In the genomic region with DNA sequence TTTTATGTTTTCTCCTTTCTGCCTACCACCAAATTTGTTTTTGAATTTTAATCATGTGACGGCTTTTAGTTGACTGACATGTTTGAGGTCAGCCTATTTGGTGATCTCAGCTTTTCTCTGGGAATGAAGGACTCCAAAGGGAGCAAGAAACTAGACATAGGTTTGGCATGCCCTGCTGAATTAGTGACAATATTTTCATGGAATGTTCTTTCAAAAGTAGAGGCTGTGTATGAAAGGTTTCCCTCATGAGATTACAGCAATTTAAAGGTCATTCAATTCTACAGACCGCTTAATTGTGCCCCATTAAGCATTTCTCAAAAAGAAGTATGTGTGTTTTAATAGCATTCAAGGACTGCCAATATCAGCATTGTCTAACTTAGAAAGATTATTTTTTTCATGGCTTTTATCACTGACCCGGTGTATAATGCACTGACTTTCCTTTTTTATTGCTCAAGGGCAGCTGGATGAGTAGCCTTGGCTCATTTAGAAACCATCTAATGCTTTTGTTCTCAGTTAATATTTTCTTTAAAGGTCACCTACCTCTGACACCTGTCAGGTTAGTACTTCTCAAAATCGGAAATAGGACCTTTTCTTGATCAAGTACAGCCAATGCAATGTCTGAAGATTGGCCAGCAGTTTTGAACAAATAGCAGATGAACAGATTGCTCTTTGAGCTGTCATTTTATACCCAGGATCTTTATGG, we compare ENCODE assay signal across 21 cellular contexts. TPM values are rescaled to one million over a fixed set of nuclear protein-coding genes. Genes with fewer than 3 reads are reported as not detected.
A peak's percentile ranks its signal among the peaks of the same experiment; 100 is the strongest.
DNase-seq lines count a peak whose midpoint lies in the region; TF ChIP-seq lines count a peak whose summit lies in the region.
"Had no signal": no experiment of that assay in that cellular context is flagged by ENCODE, and none has a peak within 500 bp of the region (broad histone marks: within the 10 kb centered on the region; RNA-seq: fewer than 3 reads in every experiment).

No MANE protein-coding gene starts in this region.

- H3K27me3 ChIP-seq in GM23248 (replicated peaks; ENCODE audit: insufficient read depth) (no peaks in the 10 kb centered on the region), adipocyte (replicated peaks; ENCODE audit: control insufficient read depth, insufficient read depth, low read length) (no peaks in the 10 kb centered on the region), dorsolateral prefrontal cortex (no peaks in the 10 kb centered on the region)
- H3K27me3 ChIP-seq: SJSA1 had no signal

- no TSS peak for BruUV-seq in OCI-LY7 (replicated peaks; lab: Mats Ljungman, UMichigan)

- TF ChIP-seq CTCF in dorsolateral prefrontal cortex (IDR thresholded peaks at IDR 0.05 in 54 of 56, conservative IDR thresholded peaks at IDR 0.05 in 2 of 56; ENCODE audit: low read depth in 1 of 56, partially characterized antibody in 56 of 56): no peak
- TF ChIP-seq CTCF in OCI-LY7 (conservative IDR thresholded peaks at IDR 0.05; ENCODE audit: low read length): no peak

- H3K4me3 ChIP-seq in GM23248: no peak overlapping the region
- peak overlapping the region; percentile 13 for H3K4me3 ChIP-seq in adipocyte (ENCODE audit: low read length)
- no peak overlapping the region for H3K4me3 ChIP-seq in dorsolateral prefrontal cortex
- no peak overlapping the region for H3K4me3 ChIP-seq in OCI-LY7 (ENCODE audit: low read depth, low read length, poor library complexity, severe bottlenecking)
- H3K4me3 ChIP-seq: BLaER1 treated with 17β-estradiol and CSF1 and Interleukin-3, amounts not matched to agents 10 nM and 100 nM; SJSA1 had no signal

- no peaks in the 10 kb centered on the region for H3K9me2 ChIP-seq in GM23248 (ENCODE audit: insufficient read depth)
- no peaks in the 10 kb centered on the region for H3K9me2 ChIP-seq in OCI-LY7 (ENCODE audit: insufficient read depth, low read length)

- H3K4me2 ChIP-seq in GM23248 (ENCODE audit: unreplicated experiment): no peak overlapping the region
- H3K4me2 ChIP-seq in OCI-LY7 (ENCODE audit: low read length): no peak overlapping the region
- H3K4me2 ChIP-seq: BLaER1 treated with 17β-estradiol and CSF1 and Interleukin-3, amounts not matched to agents 10 nM and 100 nM had no signal

- H3F3A ChIP-seq in GM23248 (ENCODE audit: insufficient read depth): peaks cover 14% of the 10 kb centered on the region; the same call in 1 of the 2 replicates

- H3K9ac ChIP-seq in GM23248: no peak overlapping the region
- no peak overlapping the region for H3K9ac ChIP-seq in adipocyte (ENCODE audit: low read length)
- H3K9ac ChIP-seq: BLaER1 treated with 17β-estradiol and CSF1 and Interleukin-3, amounts not matched to agents 10 nM and 100 nM had no signal

- CTCF ChIA-PET in OCI-LY7 (lab: Charles Lee; ENCODE audit: unreplicated experiment): interaction anchor here (0.9 kb wide), 1 partner anchor 55 kb away, joined by 3 read pairs; no protein-coding TSS in a partner anchor

- H2AFZ ChIP-seq in GM23248 (no peak overlapping the region), OCI-LY7 (ENCODE audit: low read length) (no peak overlapping the region)

- WGBS in GM23248 (ENCODE audit: low coverage in 1 of 2, low lambda C conversion rate in 2 of 2, missing lambda C conversion rate in 2 of 2), 2 experiments: 63 to 65% methylated on average over 4 of the region's 4 CpGs

- H3K9me3 ChIP-seq in GM23248 (ENCODE audit: low read depth): no peaks in the 10 kb centered on the region
- H3K9me3 ChIP-seq in adipocyte (ENCODE audit: control insufficient read depth, low read length): no peaks in the 10 kb centered on the region
- no peaks in the 10 kb centered on the region for H3K9me3 ChIP-seq in OCI-LY7 (ENCODE audit: low read length)
- H3K9me3 ChIP-seq: BLaER1 treated with 17β-estradiol and CSF1 and Interleukin-3, amounts not matched to agents 10 nM and 100 nM; SJSA1 had no signal

- intact Hi-C loops in dorsolateral prefrontal cortex (cut with DNase I): no loop called here
- intact Hi-C loops in OCI-LY7 (cut with micrococcal nuclease; ENCODE audit: unreplicated experiment): no loop called here

- no peaks in the 10 kb centered on the region for H4K20me1 ChIP-seq in GM23248 (ENCODE audit: insufficient read depth)
- H4K20me1 ChIP-seq in OCI-LY7 (ENCODE audit: insufficient read depth, low read length): no peaks in the 10 kb centered on the region
- H4K20me1 ChIP-seq: BLaER1 treated with 17β-estradiol and CSF1 and Interleukin-3, amounts not matched to agents 10 nM and 100 nM had no signal

- DNase-seq in EH (ENCODE audit: low read depth): peak; percentile 47
- peak; percentile 57 for DNase-seq in GM23248
- peak; percentile 36 for DNase-seq in adipocyte (ENCODE audit: low read depth)
- DNase-seq in fibroblast of peridontal ligament (ENCODE audit: extremely low read depth): peak; percentile 23
- DNase-seq in NCI-H2107 treated with DMSO at 0.1 percent for 48 hours (lab: John Stamatoyannopoulos, UW; ENCODE audit: unreplicated experiment): no peak
- DNase-seq in NCI-H526 (lab: John Stamatoyannopoulos, UW): no peak
- no peak for DNase-seq in dorsolateral prefrontal cortex
- no peak for DNase-seq in OCI-LY7 (ENCODE audit: low spot score)
- DNase-seq: AML-193; CD4-positive, alpha-beta T cell; NCI-H1048; NCI-H1694 treated with DMSO at 0.1 percent for 48 hours; NCI-H2081 treated with DMSO at 0.1 percent for 48 hours; NCI-H446; NCI-H524 treated with DMSO at 0.1 percent for 48 hours; Right ventricle myocardium superior; RPMI8226; T-helper 1 cell had no signal

- no peaks in the 10 kb centered on the region for H3K36me3 ChIP-seq in GM23248 (ENCODE audit: low read depth)
- no peaks in the 10 kb centered on the region for H3K36me3 ChIP-seq in adipocyte (ENCODE audit: control insufficient read depth, insufficient read depth, low read length, severe bottlenecking)
- no peaks in the 10 kb centered on the region for H3K36me3 ChIP-seq in OCI-LY7 (ENCODE audit: insufficient read depth, low read length)
- H3K36me3 ChIP-seq: BLaER1 treated with 17β-estradiol and CSF1 and Interleukin-3, amounts not matched to agents 10 nM and 100 nM; SJSA1 had no signal

- in situ Hi-C loops in GM23248 (cut with MboI): no loop called here

- H3K4me1 ChIP-seq in GM23248 (ENCODE audit: insufficient read depth) (peaks cover 16% of the 10 kb centered on the region), adipocyte (ENCODE audit: control insufficient read depth, insufficient read depth, low read length) (peaks cover 9% of the 10 kb centered on the region), OCI-LY7 (ENCODE audit: insufficient read depth, low read length, poor library complexity, severe bottlenecking) (no peaks in the 10 kb centered on the region)
- H3K4me1 ChIP-seq: BLaER1 treated with 17β-estradiol and CSF1 and Interleukin-3, amounts not matched to agents 10 nM and 100 nM; SJSA1 had no signal

- no peaks in the 10 kb centered on the region for H3K79me2 ChIP-seq in GM23248 (ENCODE audit: insufficient read depth)
- H3K79me2 ChIP-seq in OCI-LY7 (ENCODE audit: insufficient read depth, low read depth, low read length): no peaks in the 10 kb centered on the region

- H3K27ac ChIP-seq in GM23248: no peak overlapping the region
- no peak overlapping the region for H3K27ac ChIP-seq in dorsolateral prefrontal cortex
- H3K27ac ChIP-seq in OCI-LY7 (ENCODE audit: low read depth, low read length, poor library complexity, severe bottlenecking): no peak overlapping the region
- H3K27ac ChIP-seq: BLaER1 treated with 17β-estradiol and CSF1 and Interleukin-3, amounts not matched to agents 10 nM and 100 nM; HL-60; SJSA1 had no signal

- POLR2A ChIA-PET in OCI-LY7 (lab: Charles Lee): interaction anchor here (0.6 to 0.9 kb wide), 2 partner anchors 29 to 49 kb away, joined by 3 read pairs; no protein-coding TSS in a partner anchor

RNA-seq across cellular contexts. Expression of a gene that starts 8.1 kb away (rescaled TPM):
- 11.9 and 12.1 TPM in 2 replicates for total RNA-seq in GM23248 (2014; rRNA removed; shearing (Covaris generic))
- 7.1 and 7.5 TPM in 2 replicates for polyA plus RNA-seq in GM23248 (2016; fragmentation: Nextera tagmentation; extraction: Ambion mirVana)
- 10 to 100 TPM; 18.6 to 58.3 (median 34.2) TPM for total RNA-seq in dorsolateral prefrontal cortex
- 7.1 and 7.8 TPM in 2 replicates for total RNA-seq in OCI-LY7 (2014; rRNA removed; shearing (Covaris generic))
- total RNA-seq in OCI-LY7 (2022): 9.9 and 10.0 TPM in 2 replicates

RNA-seq across cellular contexts. Expression of a gene that starts 53.7 kb away (rescaled TPM):
- 32.8 and 67.4 TPM in 2 replicates for total RNA-seq in GM23248 (2014; rRNA removed; shearing (Covaris generic))
- polyA plus RNA-seq in GM23248 (2016; fragmentation: Nextera tagmentation; extraction: Ambion mirVana): 18.6 and 20.8 TPM in 2 replicates
- total RNA-seq in dorsolateral prefrontal cortex (100 to 1,000 TPM in 91 of 120 experiments, 10 to 100 TPM in 29; 51.6 to 172 (median 114) TPM), OCI-LY7 (2022) (16.6 and 18.5 TPM in 2 replicates)
- total RNA-seq in OCI-LY7 (2014; rRNA removed; shearing (Covaris generic)): 12.4 and 13.8 TPM in 2 replicates

Comparison
In these comparisons a context has a peak if more than half of its experiments do, and no peak if none do; other contexts are left out.
1. DNase-seq: peak in EH (single experiment), GM23248 (single experiment), adipocyte (single experiment) and fibroblast of peridontal ligament (single experiment); none in NCI-H2107 treated with DMSO at 0.1 percent for 48 hours (single experiment), NCI-H526 (0 of 2), dorsolateral prefrontal cortex (0 of 10) and OCI-LY7 (single experiment).